1 cellular context compared by ENCODE assay signal in genomic region chr1:112395261-112395831, GRCh38.
TF ChIP-seq lines count a peak whose summit lies in the region.

No MANE protein-coding gene starts in this region.

TF ChIP-seq in K562, 482 proteins besides CTCF, POLR2A, EP300 and RAD21 (continued from another document):
- no peak for TF ChIP-seq CREB5 (CRISPR knock-in tag; IDR thresholded peaks at IDR 0.05)
- no peak for TF ChIP-seq ATF4 (CRISPR knock-in tag; IDR thresholded peaks at IDR 0.05)
- TF ChIP-seq ZNF165 (CRISPR knock-in tag; IDR thresholded peaks at IDR 0.05; ENCODE audit: borderline replicate concordance): no peak
- no peak for TF ChIP-seq KAT2B (IDR thresholded peaks at IDR 0.05; ENCODE audit: low read depth, low read length)
